Comparison of ENCODE assay signal across 8 cellular contexts in genomic region chr1:18972531-18972930, GRCh38. TPM values are rescaled to one million over a fixed set of nuclear protein-coding genes. Genes with fewer than 3 reads are reported as not detected.
A peak's percentile ranks its signal among the peaks of the same experiment; 100 is the strongest.
DNase-seq lines count a peak whose midpoint lies in the region; ATAC-seq and TF ChIP-seq lines count a peak whose summit lies in the region.

No MANE protein-coding gene starts in this region.

- H3K36me3 ChIP-seq in kidney epithelial cell (ENCODE audit: control insufficient read depth, insufficient read depth, low read length): no peaks in the 10 kb centered on the region

- peak; percentile 21 for TF ChIP-seq CTCF in kidney epithelial cell (IDR thresholded peaks at IDR 0.05; ENCODE audit: insufficient read depth, low read length, poor library complexity, severe bottlenecking)

- DNase-seq in A172 (ENCODE audit: low spot score): peak; percentile 41
- peak; percentile 31 for DNase-seq in GM03348 (ENCODE audit: low spot score)
- peak; percentile 23 for DNase-seq in activated CD4-positive, alpha-beta T cell treated with anti-CD3 and anti-CD28 coated beads, Interleukin-2, amount 50 U/mL, for 1 hour
- no peak for DNase-seq in kidney epithelial cell (ENCODE audit: low read depth)
- no peak for DNase-seq in globus pallidus (ENCODE audit: low spot score)
- DNase-seq in activated naive CD4-positive, alpha-beta T cell (lab: John Stamatoyannopoulos, UW): no peak

- ATAC-seq in GM18861 (IDR thresholded peaks at IDR 0.05; ENCODE audit: unreplicated experiment) (no peak), HG02588 (IDR thresholded peaks at IDR 0.05; ENCODE audit: unreplicated experiment) (no peak)

- H3K27me3 ChIP-seq in kidney epithelial cell (ENCODE audit: control insufficient read depth, insufficient read depth, low read length): no peaks in the 10 kb centered on the region

- H3K4me3 ChIP-seq in kidney epithelial cell (ENCODE audit: low read depth, low read length): no peak overlapping the region

RNA-seq across cellular contexts. Expression of gene IFFO2, which starts 16.1 kb away (rescaled TPM):
- 6.3 and 7.1 TPM in 2 replicates for total RNA-seq in A172 (2014; rRNA removed; shearing (Covaris generic))
- total RNA-seq in kidney epithelial cell: 25.3 and 26.6 TPM in 2 replicates

Comparison
In these comparisons a context has a peak if more than half of its experiments do, and no peak if none do; other contexts are left out.
1. DNase-seq: peak in A172 (single experiment), GM03348 (single experiment) and activated CD4-positive, alpha-beta T cell treated with anti-CD3 and anti-CD28 coated beads, Interleukin-2, amount 50 U/mL, for 1 hour (single experiment); none in kidney epithelial cell (single experiment), globus pallidus (single experiment) and activated naive CD4-positive, alpha-beta T cell (0 of 4).